ENCODE assay signal across 8 cellular contexts in the genomic region with DNA sequence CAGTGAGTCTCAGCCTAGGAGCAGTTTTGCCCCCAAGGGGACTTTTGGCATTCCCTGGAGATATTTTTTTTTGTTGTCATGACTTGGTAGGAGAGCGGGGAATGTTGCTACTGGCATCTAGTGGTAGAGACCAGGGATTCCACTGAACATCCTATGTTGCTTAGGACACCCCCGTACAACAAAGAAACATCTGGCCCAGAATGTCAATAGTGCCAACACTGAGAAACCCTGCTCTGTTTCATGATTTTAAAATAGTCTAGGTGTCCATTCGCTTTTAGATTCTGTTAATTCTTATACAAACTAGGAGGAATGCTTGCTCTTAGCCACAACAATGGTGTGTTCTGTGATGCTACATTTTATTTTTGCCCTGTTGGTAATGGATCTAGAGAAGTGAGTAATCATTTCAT.
DNase-seq lines count a peak whose midpoint lies in the region; ATAC-seq and TF ChIP-seq lines count a peak whose summit lies in the region.

No MANE protein-coding gene starts in this region.

- POLR2A ChIA-PET in BJ (lab: Charles Lee), result no interaction called here

- ATAC-seq in GM21528 (IDR thresholded peaks at IDR 0.05; ENCODE audit: low FRiP score, unreplicated experiment), result no peak
- ATAC-seq in GM18907 (IDR thresholded peaks at IDR 0.05; ENCODE audit: unreplicated experiment), result no peak
- no peak for ATAC-seq in GM18517 (IDR thresholded peaks at IDR 0.05; ENCODE audit: unreplicated experiment)
- no peak for ATAC-seq in HG02885 (IDR thresholded peaks at IDR 0.05; ENCODE audit: poor library complexity, unreplicated experiment)

- DNase-seq in BJ (ENCODE audit: low read depth) (peak; percentile 17), HuH-7 (ENCODE audit: low spot score) (peak; percentile 5), inferior parietal cortex (ENCODE audit: extremely low spot score) (peak; percentile 30)

- no peaks in the 10 kb centered on the region; the same call in 1 of the 2 replicates for H3K27me3 ChIP-seq in BJ (ENCODE audit: control insufficient read depth, insufficient read depth, low read length)

- no peaks in the 10 kb centered on the region for H3K36me3 ChIP-seq in BJ (ENCODE audit: control insufficient read depth, insufficient read depth, low read length)

- no peak overlapping the region for H3K4me3 ChIP-seq in BJ (ENCODE audit: low read depth, low read length)

- TF ChIP-seq CTCF in BJ (IDR thresholded peaks at IDR 0.05; ENCODE audit: insufficient read depth, low read depth, low read length) (peak; percentile 68), VCaP (conservative IDR thresholded peaks at IDR 0.05) (peak; percentile 72)

- CTCF ChIA-PET in BJ (lab: Yijun Ruan, JAX), result interaction anchor here (0.6 to 4.7 kb wide), 7 partner anchors 10 to 322 kb away, joined by 3 to 41 read pairs (median 4); no protein-coding TSS in a partner anchor

- H3K27ac ChIP-seq in VCaP, result no peak overlapping the region
